In genomic region chr10:132460691-132461090, GRCh38 we compare ENCODE assay signal across 1 cellular context.
TF ChIP-seq lines count a peak whose summit lies in the region.

No MANE protein-coding gene starts in this region.

TF ChIP-seq in HepG2, 621 proteins besides CTCF, POLR2A, EP300 and RAD21 (continued from another document):
- no peak for TF ChIP-seq TRIM22 (IDR thresholded peaks at IDR 0.05)
- TF ChIP-seq USF2 (IDR thresholded peaks at IDR 0.05; ENCODE audit: low read depth, low read length), result no peak
- TF ChIP-seq USF2 (CRISPR knock-in tag; IDR thresholded peaks at IDR 0.05; ENCODE audit: borderline replicate concordance), result no peak
- no peak for TF ChIP-seq ZNF576 (CRISPR knock-in tag; IDR thresholded peaks at IDR 0.05)
- no peak for TF ChIP-seq ZBTB46 (CRISPR knock-in tag; IDR thresholded peaks at IDR 0.05; ENCODE audit: borderline replicate concordance)
- no peak for TF ChIP-seq TAF15 (IDR thresholded peaks at IDR 0.05; ENCODE audit: low read depth, low read length, poor library complexity, severe bottlenecking)
- TF ChIP-seq AFF4 (CRISPR knock-in tag; IDR thresholded peaks at IDR 0.05), result no peak
